Comparison of ENCODE assay signal across 24 cellular contexts in the genomic region with DNA sequence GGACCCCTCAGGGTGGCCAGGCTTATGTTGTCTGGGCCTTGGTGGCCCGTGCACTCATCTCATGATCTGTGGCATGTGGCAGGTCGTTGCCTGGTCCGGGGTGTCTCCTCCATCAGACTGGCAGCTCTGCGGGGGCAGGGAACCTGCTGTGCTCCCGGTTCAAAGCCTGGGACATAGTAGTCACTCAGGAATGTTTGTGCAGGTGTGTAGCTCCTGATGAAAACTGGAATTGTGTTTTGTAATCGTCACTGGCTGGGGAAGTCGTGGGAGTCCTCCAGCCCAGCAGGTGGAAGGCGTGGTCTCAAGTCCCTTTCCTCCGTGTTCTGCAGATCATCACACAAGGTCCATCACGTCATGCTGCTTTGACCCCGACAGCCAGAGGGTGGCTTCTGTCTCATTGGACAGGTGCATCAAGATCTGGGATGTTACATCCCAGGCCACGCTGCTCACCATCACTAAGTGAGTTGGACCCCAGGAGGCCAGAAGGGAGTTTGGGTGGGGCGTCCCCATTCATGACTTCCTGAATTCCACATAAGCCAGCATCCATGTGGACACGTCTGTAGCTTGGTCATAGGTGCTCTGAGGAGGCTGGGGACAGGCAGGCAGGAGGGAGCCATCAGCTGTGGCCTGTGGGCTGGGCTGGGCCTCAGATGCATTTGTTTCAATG. TPM values are rescaled to one million over a fixed set of nuclear protein-coding genes. Genes with fewer than 3 reads are reported as not detected.
DNase-seq lines count a peak whose midpoint lies in the region; ATAC-seq and TF ChIP-seq lines count a peak whose summit lies in the region.
"Had no signal": no experiment of that assay in that cellular context is flagged by ENCODE, and none has a peak within 500 bp of the region (broad histone marks: within the 10 kb centered on the region; RNA-seq: fewer than 3 reads in every experiment).

No MANE protein-coding gene starts in this region.

- no peaks in the 10 kb centered on the region for H4K20me1 ChIP-seq in smooth muscle cell (ENCODE audit: low read depth)

- H3F3A ChIP-seq in smooth muscle cell (ENCODE audit: low read depth): no peaks in the 10 kb centered on the region

- ATAC-seq in upper lobe of right lung (peak; percentile 13), HG02763 (IDR thresholded peaks at IDR 0.05; ENCODE audit: unreplicated experiment) (no peak)
- ATAC-seq: GM23338, HCT116 had no signal

- H3K9me3 ChIP-seq in upper lobe of right lung (no peaks in the 10 kb centered on the region), smooth muscle cell (replicated peaks; ENCODE audit: low read depth) (no peaks in the 10 kb centered on the region)
- H3K9me3 ChIP-seq: MG63, Peyer's patch had no signal

- TF ChIP-seq CTCF in epithelial cell of esophagus (IDR thresholded peaks at IDR 0.05; ENCODE audit: insufficient read depth, low read depth, low read length, missing control alignments) (no peak), upper lobe of right lung (IDR thresholded peaks at IDR 0.05) (no peak), smooth muscle cell (IDR thresholded peaks at IDR 0.05; ENCODE audit: borderline replicate concordance, insufficient read depth, poor library complexity, severe bottlenecking) (no peak)

- H3K4me1 ChIP-seq in upper lobe of right lung: no peaks in the 10 kb centered on the region
- no peaks in the 10 kb centered on the region for H3K4me1 ChIP-seq in smooth muscle cell (ENCODE audit: low read depth)
- H3K4me1 ChIP-seq: Peyer's patch had no signal

- DNase-seq in NCI-H748 (lab: John Stamatoyannopoulos, UW; ENCODE audit: unreplicated experiment): peak; percentile 32
- DNase-seq in NCI-H748 treated with DMSO at 0.1 percent for 48 hours (lab: John Stamatoyannopoulos, UW): no peak
- peak; percentile 28 to 33 for DNase-seq in SHP77 (lab: John Stamatoyannopoulos, UW)
- DNase-seq in epithelial cell of esophagus (ENCODE audit: low read depth): peak; percentile 32
- no peak for DNase-seq in upper lobe of right lung
- DNase-seq in stimulated activated CD8-positive, alpha-beta memory T cell treated with anti-CD3 and anti-CD28 coated beads, Interleukin-4, amount 100 ng/mL, for 48 hours: no peak
- no peak for DNase-seq in smooth muscle cell (lab: John Stamatoyannopoulos, UW; ENCODE audit: unreplicated experiment)
- DNase-seq: AML-193, EL, Kasumi-1, MG63, NCI-H1048, NCI-H1436, NCI-H2081 treated with DMSO at 0.1 percent for 48 hours, NCI-H510A, Peyer's patch had no signal

- no peaks in the 10 kb centered on the region for H3K79me2 ChIP-seq in smooth muscle cell (ENCODE audit: low read depth)

- no peak overlapping the region for H3K4me2 ChIP-seq in smooth muscle cell
- H3K4me2 ChIP-seq: GM23338 had no signal

- H3K27ac ChIP-seq in upper lobe of right lung: no peak overlapping the region
- H3K27ac ChIP-seq in smooth muscle cell (ENCODE audit: low read depth): no peak overlapping the region
- H3K27ac ChIP-seq: 22Rv1, Peyer's patch, SK-N-MC had no signal

- intact Hi-C loops in upper lobe of right lung (cut with DNase I): no loop called here

- 87% methylated on average over 14 of the region's 14 CpGs for WGBS in smooth muscle cell (ENCODE audit: low lambda C conversion rate)

- no peak overlapping the region for H3K9ac ChIP-seq in smooth muscle cell (ENCODE audit: low read depth)

- no peak overlapping the region for H3K4me3 ChIP-seq in epithelial cell of esophagus (ENCODE audit: low read length)
- H3K4me3 ChIP-seq in upper lobe of right lung: no peak overlapping the region
- H3K4me3 ChIP-seq in smooth muscle cell: no peak overlapping the region
- H3K4me3 ChIP-seq: GM23338, MG63, Peyer's patch, SK-N-MC had no signal

- H3K36me3 ChIP-seq in upper lobe of right lung (no peaks in the 10 kb centered on the region), smooth muscle cell (ENCODE audit: low read depth) (no peaks in the 10 kb centered on the region)
- H3K36me3 ChIP-seq: MG63, Peyer's patch had no signal

- H3K27me3 ChIP-seq in upper lobe of right lung: no peaks in the 10 kb centered on the region
- H3K27me3 ChIP-seq in smooth muscle cell (ENCODE audit: low read depth): no peaks in the 10 kb centered on the region
- H3K27me3 ChIP-seq: MG63, Peyer's patch had no signal

- no peak overlapping the region for H2AFZ ChIP-seq in smooth muscle cell (ENCODE audit: low read depth)
- H2AFZ ChIP-seq: GM23338 had no signal

RNA-seq across cellular contexts. Expression of gene WDR88, which starts 19.1 kb away (rescaled TPM):
- total RNA-seq in upper lobe of right lung (not detected), smooth muscle cell (not detected in 2 replicates)
- polyA plus RNA-seq in smooth muscle cell: 0.27 TPM in 1 of 2 replicates, not detected in the other
- total RNA-seq: GM23338, HT-29, Peyer's patch had no signal
- polyA plus RNA-seq: CD14-positive monocyte, GM23338 had no signal

RNA-seq across cellular contexts. Expression of gene LRP3, which starts 43.1 kb away (rescaled TPM):
- total RNA-seq in upper lobe of right lung (22.0 TPM), smooth muscle cell (13.5 and 17.3 TPM in 2 replicates)
- 21.4 and 30.5 TPM in 2 replicates for polyA plus RNA-seq in smooth muscle cell
- total RNA-seq: HT-29 had no signal
- polyA plus RNA-seq: IgD-negative memory B cell had no signal

Comparison
In these comparisons a context has a peak if more than half of its experiments do, and no peak if none do; other contexts are left out.
1. DNase-seq: peak in NCI-H748 (single experiment), SHP77 (2 of 2) and epithelial cell of esophagus (single experiment); none in NCI-H748 treated with DMSO at 0.1 percent for 48 hours (single experiment), upper lobe of right lung (single experiment), stimulated activated CD8-positive, alpha-beta memory T cell treated with anti-CD3 and anti-CD28 coated beads, Interleukin-4, amount 100 ng/mL, for 48 hours (single experiment) and smooth muscle cell (single experiment).